In genomic region chr7:118013252-118014010, GRCh38 we compare ENCODE assay signal across 23 cellular contexts.
"Had no signal": no experiment of that assay in that cellular context is flagged by ENCODE, and none has a peak within 500 bp of the region (broad histone marks: within the 10 kb centered on the region; RNA-seq: fewer than 3 reads in every experiment).

No MANE protein-coding gene starts in this region.

- H3K4me1 Mint-ChIP-seq: immature natural killer cell; natural killer cell; stimulated activated effector memory CD8-positive, alpha-beta T cell treated with anti-CD3 and anti-CD28 coated beads, Interleukin-12 subunit alpha, Interleukin-12 subunit beta, amount 100 ng/mL, for 72 hours had no signal

- H3K27me3 Mint-ChIP-seq: effector memory CD8-positive, alpha-beta T cell; type B pancreatic cell had no signal

- DNase-seq: cerebellar nuclear complex; cortex of kidney; effector memory CD8-positive, alpha-beta T cell; erythroblast; esophagus squamous epithelium; hypothalamus; immature natural killer cell; mesendoderm; midbrain; natural killer cell; psoas muscle; right cardiac atrium; sigmoid colon; stimulated activated CD4-positive, alpha-beta T cell treated with anti-CD3 and anti-CD28 coated beads, Interleukin-2, amount 100 ng/mL, for 24 hours; stimulated activated CD4-positive, alpha-beta T cell treated with anti-CD3 and anti-CD28 coated beads, Interleukin-4, amount 100 ng/mL, for 24 hours; stimulated activated naive CD4-positive, alpha-beta T cell treated with Interleukin-2 at 50 U/mL for 16 hours; stomach; testis; tibial artery had no signal

- H3K27ac ChIP-seq: esophagus squamous epithelium, psoas muscle, sigmoid colon, stomach, testis, tibial artery had no signal

- H3K4me3 ChIP-seq: esophagus squamous epithelium, lung, psoas muscle, sigmoid colon, stomach, testis, tibial artery had no signal

- H3K36me3 ChIP-seq: esophagus squamous epithelium, sigmoid colon, stomach, tibial artery had no signal

- ATAC-seq: effector memory CD8-positive, alpha-beta T cell; left lobe of liver; natural killer cell; psoas muscle; right cardiac atrium; stimulated activated effector memory CD8-positive, alpha-beta T cell treated with anti-CD3 and anti-CD28 coated beads, Interleukin-12 subunit alpha, Interleukin-12 subunit beta, amount 100 ng/mL, for 72 hours had no signal

- H3K27ac Mint-ChIP-seq: effector memory CD8-positive, alpha-beta T cell; immature natural killer cell; natural killer cell; stimulated activated effector memory CD8-positive, alpha-beta T cell treated with anti-CD3 and anti-CD28 coated beads, Interleukin-12 subunit alpha, Interleukin-12 subunit beta, amount 100 ng/mL, for 72 hours; type B pancreatic cell had no signal

- H3K4me1 ChIP-seq: esophagus squamous epithelium, psoas muscle, sigmoid colon, stomach, testis, tibial artery had no signal

- H3K9me3 ChIP-seq: sigmoid colon, testis had no signal

- H3K9me3 Mint-ChIP-seq: type B pancreatic cell had no signal

- H3K36me3 Mint-ChIP-seq: immature natural killer cell; natural killer cell; stimulated activated effector memory CD8-positive, alpha-beta T cell treated with anti-CD3 and anti-CD28 coated beads, Interleukin-12 subunit alpha, Interleukin-12 subunit beta, amount 100 ng/mL, for 72 hours; type B pancreatic cell had no signal

- H3K27me3 ChIP-seq: esophagus squamous epithelium, sigmoid colon, stomach, testis, tibial artery had no signal

- H3K4me3 Mint-ChIP-seq: effector memory CD8-positive, alpha-beta T cell; immature natural killer cell; natural killer cell; stimulated activated effector memory CD8-positive, alpha-beta T cell treated with anti-CD3 and anti-CD28 coated beads, Interleukin-12 subunit alpha, Interleukin-12 subunit beta, amount 100 ng/mL, for 72 hours; type B pancreatic cell had no signal
